In genomic region chr7:37765872-37766525, GRCh38 we compare ENCODE assay signal across 1 cellular context.
TF ChIP-seq lines count a peak whose summit lies in the region.

No MANE protein-coding gene starts in this region.

TF ChIP-seq in GM12878, 131 proteins besides CTCF, POLR2A, EP300 and RAD21 (continued from another document):
- peak; percentile 60 for TF ChIP-seq ZNF687 (IDR thresholded peaks at IDR 0.05)
- peak in 1 of 2 experiments; percentile 65; a peak in 2 of 4 replicates for TF ChIP-seq ETV6 (conservative IDR thresholded peaks at IDR 0.05 in 1 of 2, IDR thresholded peaks at IDR 0.05 in 1 of 2; ENCODE audit: borderline replicate concordance in 1 of 2, low read depth in 1 of 2)
- TF ChIP-seq MYB (IDR thresholded peaks at IDR 0.05; ENCODE audit: borderline replicate concordance, low read depth, low read length) = no peak
- peak; percentile 36; the same call in 1 of the 2 replicates for TF ChIP-seq CREM (IDR thresholded peaks at IDR 0.05; ENCODE audit: low read depth)
- TF ChIP-seq KAT2A (conservative IDR thresholded peaks at IDR 0.05; ENCODE audit: control insufficient read depth, low read depth, low read length) = no peak
- no peak for TF ChIP-seq ZNF217 (IDR thresholded peaks at IDR 0.05)
- no peak for TF ChIP-seq CEBPB (IDR thresholded peaks at IDR 0.05; ENCODE audit: borderline replicate concordance in 1 of 2, low read depth in 2 of 2, low read length in 2 of 2)
- no peak for TF ChIP-seq ATF3 (IDR thresholded peaks at IDR 0.05; ENCODE audit: borderline replicate concordance, extremely low read depth, low read depth, low read length)
- no peak for TF ChIP-seq NFXL1 (IDR thresholded peaks at IDR 0.05; ENCODE audit: borderline replicate concordance)
- TF ChIP-seq RB1 (IDR thresholded peaks at IDR 0.05; ENCODE audit: borderline replicate concordance) = no peak
- no peak for TF ChIP-seq BRCA1 (IDR thresholded peaks at IDR 0.05; ENCODE audit: low read depth, low read length)
- no peak; the same call in 1 of the 2 replicates for TF ChIP-seq USF2 (IDR thresholded peaks at IDR 0.05; ENCODE audit: borderline replicate concordance, low read depth, low read length)
- peak; percentile 57; the same call in 1 of the 2 replicates for TF ChIP-seq CBFB (IDR thresholded peaks at IDR 0.05; ENCODE audit: low read depth)
- no peak for TF ChIP-seq ZNF384 (IDR thresholded peaks at IDR 0.05; ENCODE audit: borderline replicate concordance, low read depth, low read length)
- no peak for TF ChIP-seq NR2C2 (IDR thresholded peaks at IDR 0.05; ENCODE audit: borderline replicate concordance, control insufficient read depth, insufficient read length, low read depth)
- no peak; the same call in 1 of the 2 replicates for TF ChIP-seq CHD2 (IDR thresholded peaks at IDR 0.05; ENCODE audit: borderline replicate concordance, low read depth, low read length)
- no peak for TF ChIP-seq E4F1 (IDR thresholded peaks at IDR 0.05; ENCODE audit: borderline replicate concordance, partially characterized antibody)
- TF ChIP-seq RCOR1 (conservative IDR thresholded peaks at IDR 0.05; ENCODE audit: low read depth, low read length) = no peak
- TF ChIP-seq PBX3 (IDR thresholded peaks at IDR 0.05; ENCODE audit: insufficient replicate concordance, low read depth, low read length) = no peak
- no peak for TF ChIP-seq ELK1 (IDR thresholded peaks at IDR 0.05; ENCODE audit: low read depth, low read length)
- TF ChIP-seq ZBTB11 (CRISPR knock-in tag; IDR thresholded peaks at IDR 0.05) = no peak
- TF ChIP-seq JUNB (IDR thresholded peaks at IDR 0.05) = no peak; the same call in 1 of the 2 replicates
- no peak for TF ChIP-seq RFX5 (IDR thresholded peaks at IDR 0.05; ENCODE audit: low read depth, low read length)
- peak; percentile 92 for TF ChIP-seq RUNX3 (IDR thresholded peaks at IDR 0.05; ENCODE audit: low read length)
- no peak for TF ChIP-seq BACH1 (IDR thresholded peaks at IDR 0.05; ENCODE audit: borderline replicate concordance)
- TF ChIP-seq SREBF1 (IDR thresholded peaks at IDR 0.05; ENCODE audit: low read length) = no peak
- peak; percentile 46; the same call in 1 of the 2 replicates for TF ChIP-seq BCL11A (IDR thresholded peaks at IDR 0.05; ENCODE audit: low read depth, low read length)
- TF ChIP-seq HDAC6 (IDR thresholded peaks at IDR 0.05; ENCODE audit: unreplicated experiment) = no peak
- no peak for TF ChIP-seq USF1 (IDR thresholded peaks at IDR 0.05; ENCODE audit: borderline replicate concordance, extremely low read length, insufficient read depth, low read depth, low read length)
- peak; percentile 72; the same call in 1 of the 2 replicates for TF ChIP-seq NFIC (IDR thresholded peaks at IDR 0.05; ENCODE audit: low read depth, low read length)
- no peak for TF ChIP-seq NRF1 (conservative IDR thresholded peaks at IDR 0.05; ENCODE audit: low read depth, low read length)
- TF ChIP-seq IRF4 (IDR thresholded peaks at IDR 0.05; ENCODE audit: low read depth, low read length) = no peak
- TF ChIP-seq HDAC2 (IDR thresholded peaks at IDR 0.05) = no peak
- no peak for TF ChIP-seq ZBTB33 (IDR thresholded peaks at IDR 0.05)
- peak; percentile 98 for TF ChIP-seq RELB (IDR thresholded peaks at IDR 0.05; ENCODE audit: low read depth)
- no peak for TF ChIP-seq ZNF622 (IDR thresholded peaks at IDR 0.05)
